In the genomic region with DNA sequence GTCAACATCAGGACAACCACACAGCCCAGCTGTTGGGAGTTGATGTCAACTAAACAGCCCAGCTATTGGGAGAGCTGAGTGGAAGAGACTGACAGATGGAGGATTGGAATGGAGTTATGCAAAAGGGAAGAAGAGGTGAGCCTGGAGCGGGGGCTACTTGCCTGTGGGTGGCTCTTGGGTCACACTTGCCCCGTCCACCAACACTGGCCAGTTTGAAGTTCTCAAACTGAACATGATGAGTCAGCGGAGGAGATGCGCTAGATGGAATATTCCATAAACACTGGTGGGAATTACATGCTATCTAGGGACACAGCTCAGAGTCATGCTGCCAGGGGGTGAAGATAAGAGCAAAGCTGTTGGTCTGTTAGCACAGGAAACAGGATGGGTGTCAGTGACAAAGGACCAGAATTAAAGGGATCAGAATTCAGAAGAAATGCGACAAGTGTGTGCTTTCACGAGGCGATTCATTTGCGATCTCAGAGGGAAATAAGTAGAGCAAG, we compare ENCODE assay signal across 1 cellular context.
TF ChIP-seq lines count a peak whose summit lies in the region.

No MANE protein-coding gene starts in this region.

TF ChIP-seq in K562, 482 proteins besides CTCF, POLR2A, EP300 and RAD21 (continued from another document and continues in another):
- TF ChIP-seq, protein P1, sequence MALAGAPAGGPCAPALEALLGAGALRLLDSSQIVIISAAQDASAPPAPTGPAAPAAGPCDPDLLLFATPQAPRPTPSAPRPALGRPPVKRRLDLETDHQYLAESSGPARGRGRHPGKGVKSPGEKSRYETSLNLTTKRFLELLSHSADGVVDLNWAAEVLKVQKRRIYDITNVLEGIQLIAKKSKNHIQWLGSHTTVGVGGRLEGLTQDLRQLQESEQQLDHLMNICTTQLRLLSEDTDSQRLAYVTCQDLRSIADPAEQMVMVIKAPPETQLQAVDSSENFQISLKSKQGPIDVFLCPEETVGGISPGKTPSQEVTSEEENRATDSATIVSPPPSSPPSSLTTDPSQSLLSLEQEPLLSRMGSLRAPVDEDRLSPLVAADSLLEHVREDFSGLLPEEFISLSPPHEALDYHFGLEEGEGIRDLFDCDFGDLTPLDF (CRISPR knock-in tag; IDR thresholded peaks at IDR 0.05): no peak
- TF ChIP-seq LEF1 (IDR thresholded peaks at IDR 0.05) (peak; percentile 91), DMBX1 (CRISPR knock-in tag; IDR thresholded peaks at IDR 0.05; ENCODE audit: borderline replicate concordance) (no peak; the same call in 1 of the 2 replicates), GATA2 (CRISPR knock-in tag; IDR thresholded peaks at IDR 0.05) (peak; percentile 98), SOX6 (IDR thresholded peaks at IDR 0.05) (peak; percentile 90), NUFIP1 (IDR thresholded peaks at IDR 0.05; ENCODE audit: partially characterized antibody) (no peak), ZNF232 (CRISPR knock-in tag; IDR thresholded peaks at IDR 0.05) (no peak), ZFX (CRISPR knock-in tag; IDR thresholded peaks at IDR 0.05) (no peak), SMC3 (conservative IDR thresholded peaks at IDR 0.05; ENCODE audit: insufficient read depth, low read depth, low read length) (no peak), NR3C1 (CRISPR knock-in tag; IDR thresholded peaks at IDR 0.05) (no peak), ETS2 (tag; IDR thresholded peaks at IDR 0.05; ENCODE audit: borderline replicate concordance, poor library complexity, severe bottlenecking) (no peak), TAF7 (tag; IDR thresholded peaks at IDR 0.05) (no peak), ZNF263 (CRISPR knock-in tag; IDR thresholded peaks at IDR 0.05; ENCODE audit: borderline replicate concordance) (no peak), PCBP1 (IDR thresholded peaks at IDR 0.05; ENCODE audit: low read depth, low read length, poor library complexity, severe bottlenecking) (no peak), FOXJ3 (CRISPR knock-in tag; IDR thresholded peaks at IDR 0.05) (no peak), POLR3A (IDR thresholded peaks at IDR 0.05; ENCODE audit: borderline replicate concordance, extremely low read depth, insufficient read depth, insufficient read length) (peak; percentile 12), ARHGAP35 (IDR thresholded peaks at IDR 0.05; ENCODE audit: partially characterized antibody) (no peak), HLTF (IDR thresholded peaks at IDR 0.05) (no peak), MBD2 (IDR thresholded peaks at IDR 0.05; ENCODE audit: borderline replicate concordance, low read depth) (peak; percentile 90; the same call in 1 of the 2 replicates), PHTF2 (CRISPR knock-in tag; IDR thresholded peaks at IDR 0.05) (no peak), CBX1 (IDR thresholded peaks at IDR 0.05; ENCODE audit: low read depth) (no peak), FIP1L1 (IDR thresholded peaks at IDR 0.05; ENCODE audit: low read depth, low read length, poor library complexity, severe bottlenecking) (no peak), MIER1 (IDR thresholded peaks at IDR 0.05; ENCODE audit: low read depth) (no peak), NFIX (CRISPR knock-in tag; IDR thresholded peaks at IDR 0.05; ENCODE audit: low read depth) (no peak), SIN3A (IDR thresholded peaks at IDR 0.05; ENCODE audit: borderline replicate concordance in 2 of 2, control insufficient read depth in 1 of 2, low read depth in 2 of 2, low read length in 2 of 2) (no peak), PHF20 (IDR thresholded peaks at IDR 0.05; ENCODE audit: partially characterized antibody) (no peak), NEUROD1 (IDR thresholded peaks at IDR 0.05; ENCODE audit: borderline replicate concordance, low read depth, low read length, partially characterized antibody) (peak; percentile 87), CTBP1 (IDR thresholded peaks at IDR 0.05; ENCODE audit: borderline replicate concordance) (peak; percentile 91), KLF1 (tag; IDR thresholded peaks at IDR 0.05) (no peak), GTF2A2 (tag; IDR thresholded peaks at IDR 0.05) (no peak), POLR2AphosphoS5 (IDR thresholded peaks at IDR 0.05; ENCODE audit: control insufficient read depth, insufficient read depth, low read depth, low read length) (peak; percentile 96), ZNF408 (CRISPR knock-in tag; IDR thresholded peaks at IDR 0.05; ENCODE audit: low read depth) (no peak), HDAC1 (IDR thresholded peaks at IDR 0.05) (peak in 1 of 2 experiments; percentile 90; a peak in 2 of 4 replicates), HSF4 (CRISPR knock-in tag; IDR thresholded peaks at IDR 0.05; ENCODE audit: borderline replicate concordance) (no peak), TAF1 (IDR thresholded peaks at IDR 0.05; ENCODE audit: control insufficient read depth, extremely low read depth, insufficient read depth, low read length, severe bottlenecking) (peak; percentile 34), SLC30A9 (CRISPR knock-in tag; IDR thresholded peaks at IDR 0.05) (no peak), CREM (IDR thresholded peaks at IDR 0.05; ENCODE audit: low read depth) (peak; percentile 81), TARDBP (IDR thresholded peaks at IDR 0.05) (0 out of 2 replicates have a peak, but pooled peaks have one; percentile 40)
- TF ChIP-seq, protein P2, sequence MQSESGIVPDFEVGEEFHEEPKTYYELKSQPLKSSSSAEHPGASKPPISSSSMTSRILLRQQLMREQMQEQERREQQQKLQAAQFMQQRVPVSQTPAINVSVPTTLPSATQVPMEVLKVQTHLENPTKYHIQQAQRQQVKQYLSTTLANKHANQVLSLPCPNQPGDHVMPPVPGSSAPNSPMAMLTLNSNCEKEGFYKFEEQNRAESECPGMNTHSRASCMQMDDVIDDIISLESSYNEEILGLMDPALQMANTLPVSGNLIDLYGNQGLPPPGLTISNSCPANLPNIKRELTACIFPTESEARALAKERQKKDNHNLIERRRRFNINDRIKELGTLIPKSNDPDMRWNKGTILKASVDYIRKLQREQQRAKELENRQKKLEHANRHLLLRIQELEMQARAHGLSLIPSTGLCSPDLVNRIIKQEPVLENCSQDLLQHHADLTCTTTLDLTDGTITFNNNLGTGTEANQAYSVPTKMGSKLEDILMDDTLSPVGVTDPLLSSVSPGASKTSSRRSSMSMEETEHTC (IDR thresholded peaks at IDR 0.05): peak; percentile 68
- TF ChIP-seq, protein P3, sequence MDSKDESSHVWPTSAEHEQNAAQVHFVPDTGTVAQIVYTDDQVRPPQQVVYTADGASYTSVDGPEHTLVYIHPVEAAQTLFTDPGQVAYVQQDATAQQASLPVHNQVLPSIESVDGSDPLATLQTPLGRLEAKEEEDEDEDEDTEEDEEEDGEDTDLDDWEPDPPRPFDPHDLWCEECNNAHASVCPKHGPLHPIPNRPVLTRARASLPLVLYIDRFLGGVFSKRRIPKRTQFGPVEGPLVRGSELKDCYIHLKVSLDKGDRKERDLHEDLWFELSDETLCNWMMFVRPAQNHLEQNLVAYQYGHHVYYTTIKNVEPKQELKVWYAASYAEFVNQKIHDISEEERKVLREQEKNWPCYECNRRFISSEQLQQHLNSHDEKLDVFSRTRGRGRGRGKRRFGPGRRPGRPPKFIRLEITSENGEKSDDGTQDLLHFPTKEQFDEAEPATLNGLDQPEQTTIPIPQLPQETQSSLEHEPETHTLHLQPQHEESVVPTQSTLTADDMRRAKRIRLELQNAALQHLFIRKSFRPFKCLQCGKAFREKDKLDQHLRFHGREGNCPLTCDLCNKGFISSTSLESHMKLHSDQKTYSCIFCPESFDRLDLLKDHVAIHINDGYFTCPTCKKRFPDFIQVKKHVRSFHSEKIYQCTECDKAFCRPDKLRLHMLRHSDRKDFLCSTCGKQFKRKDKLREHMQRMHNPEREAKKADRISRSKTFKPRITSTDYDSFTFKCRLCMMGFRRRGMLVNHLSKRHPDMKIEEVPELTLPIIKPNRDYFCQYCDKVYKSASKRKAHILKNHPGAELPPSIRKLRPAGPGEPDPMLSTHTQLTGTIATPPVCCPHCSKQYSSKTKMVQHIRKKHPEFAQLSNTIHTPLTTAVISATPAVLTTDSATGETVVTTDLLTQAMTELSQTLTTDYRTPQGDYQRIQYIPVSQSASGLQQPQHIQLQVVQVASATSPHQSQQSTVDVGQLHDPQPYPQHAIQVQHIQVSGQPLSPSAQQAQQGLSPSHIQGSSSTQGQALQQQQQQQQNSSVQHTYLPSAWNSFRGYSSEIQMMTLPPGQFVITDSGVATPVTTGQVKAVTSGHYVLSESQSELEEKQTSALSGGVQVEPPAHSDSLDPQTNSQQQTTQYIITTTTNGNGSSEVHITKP (IDR thresholded peaks at IDR 0.05; ENCODE audit: partially characterized antibody): peak; percentile 96
- TF ChIP-seq, protein P4, sequence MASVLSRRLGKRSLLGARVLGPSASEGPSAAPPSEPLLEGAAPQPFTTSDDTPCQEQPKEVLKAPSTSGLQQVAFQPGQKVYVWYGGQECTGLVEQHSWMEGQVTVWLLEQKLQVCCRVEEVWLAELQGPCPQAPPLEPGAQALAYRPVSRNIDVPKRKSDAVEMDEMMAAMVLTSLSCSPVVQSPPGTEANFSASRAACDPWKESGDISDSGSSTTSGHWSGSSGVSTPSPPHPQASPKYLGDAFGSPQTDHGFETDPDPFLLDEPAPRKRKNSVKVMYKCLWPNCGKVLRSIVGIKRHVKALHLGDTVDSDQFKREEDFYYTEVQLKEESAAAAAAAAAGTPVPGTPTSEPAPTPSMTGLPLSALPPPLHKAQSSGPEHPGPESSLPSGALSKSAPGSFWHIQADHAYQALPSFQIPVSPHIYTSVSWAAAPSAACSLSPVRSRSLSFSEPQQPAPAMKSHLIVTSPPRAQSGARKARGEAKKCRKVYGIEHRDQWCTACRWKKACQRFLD (CRISPR knock-in tag; IDR thresholded peaks at IDR 0.05): peak; percentile 49
- TF ChIP-seq, protein P5, sequence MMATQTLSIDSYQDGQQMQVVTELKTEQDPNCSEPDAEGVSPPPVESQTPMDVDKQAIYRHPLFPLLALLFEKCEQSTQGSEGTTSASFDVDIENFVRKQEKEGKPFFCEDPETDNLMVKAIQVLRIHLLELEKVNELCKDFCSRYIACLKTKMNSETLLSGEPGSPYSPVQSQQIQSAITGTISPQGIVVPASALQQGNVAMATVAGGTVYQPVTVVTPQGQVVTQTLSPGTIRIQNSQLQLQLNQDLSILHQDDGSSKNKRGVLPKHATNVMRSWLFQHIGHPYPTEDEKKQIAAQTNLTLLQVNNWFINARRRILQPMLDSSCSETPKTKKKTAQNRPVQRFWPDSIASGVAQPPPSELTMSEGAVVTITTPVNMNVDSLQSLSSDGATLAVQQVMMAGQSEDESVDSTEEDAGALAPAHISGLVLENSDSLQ (IDR thresholded peaks at IDR 0.05): peak; percentile 76
- TF ChIP-seq, protein P6, sequence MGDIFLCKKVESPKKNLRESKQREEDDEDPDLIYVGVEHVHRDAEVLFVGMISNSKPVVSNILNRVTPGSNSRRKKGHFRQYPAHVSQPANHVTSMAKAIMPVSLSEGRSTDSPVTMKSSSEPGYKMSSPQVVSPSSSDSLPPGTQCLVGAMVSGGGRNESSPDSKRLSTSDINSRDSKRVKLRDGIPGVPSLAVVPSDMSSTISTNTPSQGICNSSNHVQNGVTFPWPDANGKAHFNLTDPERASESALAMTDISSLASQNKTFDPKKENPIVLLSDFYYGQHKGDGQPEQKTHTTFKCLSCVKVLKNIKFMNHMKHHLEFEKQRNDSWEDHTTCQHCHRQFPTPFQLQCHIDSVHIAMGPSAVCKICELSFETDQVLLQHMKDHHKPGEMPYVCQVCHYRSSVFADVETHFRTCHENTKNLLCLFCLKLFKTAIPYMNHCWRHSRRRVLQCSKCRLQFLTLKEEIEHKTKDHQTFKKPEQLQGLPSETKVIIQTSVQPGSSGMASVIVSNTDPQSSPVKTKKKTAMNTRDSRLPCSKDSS (IDR thresholded peaks at IDR 0.05; ENCODE audit: low read depth, partially characterized antibody): no peak
- TF ChIP-seq, protein P7, sequence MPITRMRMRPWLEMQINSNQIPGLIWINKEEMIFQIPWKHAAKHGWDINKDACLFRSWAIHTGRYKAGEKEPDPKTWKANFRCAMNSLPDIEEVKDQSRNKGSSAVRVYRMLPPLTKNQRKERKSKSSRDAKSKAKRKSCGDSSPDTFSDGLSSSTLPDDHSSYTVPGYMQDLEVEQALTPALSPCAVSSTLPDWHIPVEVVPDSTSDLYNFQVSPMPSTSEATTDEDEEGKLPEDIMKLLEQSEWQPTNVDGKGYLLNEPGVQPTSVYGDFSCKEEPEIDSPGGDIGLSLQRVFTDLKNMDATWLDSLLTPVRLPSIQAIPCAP (CRISPR knock-in tag; IDR thresholded peaks at IDR 0.05; ENCODE audit: borderline replicate concordance): no peak
- TF ChIP-seq, protein P8, sequence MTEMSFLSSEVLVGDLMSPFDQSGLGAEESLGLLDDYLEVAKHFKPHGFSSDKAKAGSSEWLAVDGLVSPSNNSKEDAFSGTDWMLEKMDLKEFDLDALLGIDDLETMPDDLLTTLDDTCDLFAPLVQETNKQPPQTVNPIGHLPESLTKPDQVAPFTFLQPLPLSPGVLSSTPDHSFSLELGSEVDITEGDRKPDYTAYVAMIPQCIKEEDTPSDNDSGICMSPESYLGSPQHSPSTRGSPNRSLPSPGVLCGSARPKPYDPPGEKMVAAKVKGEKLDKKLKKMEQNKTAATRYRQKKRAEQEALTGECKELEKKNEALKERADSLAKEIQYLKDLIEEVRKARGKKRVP (CRISPR knock-in tag; IDR thresholded peaks at IDR 0.05): no peak
- TF ChIP-seq, protein P9, sequence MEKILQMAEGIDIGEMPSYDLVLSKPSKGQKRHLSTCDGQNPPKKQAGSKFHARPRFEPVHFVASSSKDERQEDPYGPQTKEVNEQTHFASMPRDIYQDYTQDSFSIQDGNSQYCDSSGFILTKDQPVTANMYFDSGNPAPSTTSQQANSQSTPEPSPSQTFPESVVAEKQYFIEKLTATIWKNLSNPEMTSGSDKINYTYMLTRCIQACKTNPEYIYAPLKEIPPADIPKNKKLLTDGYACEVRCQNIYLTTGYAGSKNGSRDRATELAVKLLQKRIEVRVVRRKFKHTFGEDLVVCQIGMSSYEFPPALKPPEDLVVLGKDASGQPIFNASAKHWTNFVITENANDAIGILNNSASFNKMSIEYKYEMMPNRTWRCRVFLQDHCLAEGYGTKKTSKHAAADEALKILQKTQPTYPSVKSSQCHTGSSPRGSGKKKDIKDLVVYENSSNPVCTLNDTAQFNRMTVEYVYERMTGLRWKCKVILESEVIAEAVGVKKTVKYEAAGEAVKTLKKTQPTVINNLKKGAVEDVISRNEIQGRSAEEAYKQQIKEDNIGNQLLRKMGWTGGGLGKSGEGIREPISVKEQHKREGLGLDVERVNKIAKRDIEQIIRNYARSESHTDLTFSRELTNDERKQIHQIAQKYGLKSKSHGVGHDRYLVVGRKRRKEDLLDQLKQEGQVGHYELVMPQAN (IDR thresholded peaks at IDR 0.05; ENCODE audit: borderline replicate concordance): no peak
- TF ChIP-seq, protein P10, sequence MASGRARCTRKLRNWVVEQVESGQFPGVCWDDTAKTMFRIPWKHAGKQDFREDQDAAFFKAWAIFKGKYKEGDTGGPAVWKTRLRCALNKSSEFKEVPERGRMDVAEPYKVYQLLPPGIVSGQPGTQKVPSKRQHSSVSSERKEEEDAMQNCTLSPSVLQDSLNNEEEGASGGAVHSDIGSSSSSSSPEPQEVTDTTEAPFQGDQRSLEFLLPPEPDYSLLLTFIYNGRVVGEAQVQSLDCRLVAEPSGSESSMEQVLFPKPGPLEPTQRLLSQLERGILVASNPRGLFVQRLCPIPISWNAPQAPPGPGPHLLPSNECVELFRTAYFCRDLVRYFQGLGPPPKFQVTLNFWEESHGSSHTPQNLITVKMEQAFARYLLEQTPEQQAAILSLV (tag; IDR thresholded peaks at IDR 0.05): no peak; the same call in 1 of the 2 replicates
